In the genomic region with DNA sequence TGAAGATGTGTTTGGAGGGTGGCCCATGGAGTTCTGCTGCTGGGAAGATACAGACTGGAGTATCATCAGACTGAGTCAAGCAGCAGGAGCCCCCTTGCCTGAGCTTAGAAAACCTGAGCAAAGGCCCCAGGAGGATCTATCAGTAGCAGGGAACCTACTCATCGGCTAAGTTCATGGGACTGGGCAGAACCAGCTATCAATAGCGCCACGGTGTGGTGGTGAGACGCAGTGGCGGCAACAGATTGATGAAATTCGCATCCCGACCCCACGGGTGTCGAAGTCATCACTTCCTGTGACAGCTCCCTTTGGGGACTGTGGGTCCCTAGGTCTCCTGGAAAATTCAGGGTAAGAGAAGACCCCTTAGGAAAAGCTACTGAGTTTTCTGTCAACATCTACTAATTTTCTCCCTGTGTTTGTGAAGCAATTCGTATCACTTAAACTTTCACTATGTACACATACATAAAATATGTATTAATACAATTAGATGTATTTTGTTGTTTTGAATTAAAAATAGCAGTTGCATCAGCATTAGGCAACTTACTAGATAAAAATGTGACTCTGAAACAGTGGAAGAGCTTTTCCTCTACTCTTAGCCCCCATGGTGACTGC, we compare ENCODE assay signal across 7 cellular contexts. TPM values are rescaled to one million over a fixed set of nuclear protein-coding genes. Genes with fewer than 3 reads are reported as not detected.
DNase-seq lines count a peak whose midpoint lies in the region; ATAC-seq, FAIRE-seq and TF ChIP-seq lines count a peak whose summit lies in the region.

No MANE protein-coding gene starts in this region.

- peak; percentile 56 for TF ChIP-seq CTCF in fibroblast of mammary gland (conservative IDR thresholded peaks at IDR 0.05; ENCODE audit: control insufficient read depth, insufficient read depth, low read depth, low read length)

- peak; percentile 82 for FAIRE-seq in GM12892 (lab: Jason Lieb, UNC)

- no peak overlapping the region for H3K27ac Mint-ChIP-seq in activated CD4-positive, alpha-beta memory T cell treated with anti-CD3 and anti-CD28 coated beads, Interleukin-2, amount 10 ng/mL, durations not matched to agents 7 days and 5 days

- H3K27me3 Mint-ChIP-seq in activated CD4-positive, alpha-beta memory T cell treated with anti-CD3 and anti-CD28 coated beads, Interleukin-2, amount 10 ng/mL, durations not matched to agents 7 days and 5 days = peaks cover 34% of the 10 kb centered on the region

- peaks cover 7% of the 10 kb centered on the region for H3K4me1 Mint-ChIP-seq in activated CD4-positive, alpha-beta memory T cell treated with anti-CD3 and anti-CD28 coated beads, Interleukin-2, amount 10 ng/mL, durations not matched to agents 7 days and 5 days

- no peak overlapping the region for H2AFZ ChIP-seq in trophoblast cell (ENCODE audit: insufficient read depth, low read length, poor library complexity)

- peaks cover 8% of the 10 kb centered on the region for H3K27me3 ChIP-seq in trophoblast cell (ENCODE audit: insufficient read depth, low read length)

- H3K79me1 ChIP-seq in trophoblast cell (ENCODE audit: low read length) = no peaks in the 10 kb centered on the region

- no peaks in the 10 kb centered on the region for H3K36me3 ChIP-seq in trophoblast cell (ENCODE audit: control insufficient read depth in 1 of 2, insufficient read depth in 2 of 2, low read length in 2 of 2)

- H3K9ac ChIP-seq in trophoblast cell (ENCODE audit: low read length) = no peak overlapping the region

- DNase-seq in GM12892 (ENCODE audit: insufficient read length) (peak; percentile 44), NCI-H1694 treated with DMSO at 0.1 percent for 48 hours (lab: John Stamatoyannopoulos, UW) (peak; percentile 11), fibroblast of mammary gland (ENCODE audit: low read depth) (peak; percentile 39), trophoblast cell (peak; percentile 45 to 73)
- DNase-seq in activated CD4-positive, alpha-beta memory T cell treated with anti-CD3 and anti-CD28 coated beads, Interleukin-2, amount 10 ng/mL, durations not matched to agents 7 days and 5 days = peak; percentile 58

- H3K4me2 ChIP-seq in trophoblast cell (ENCODE audit: low read length) = no peak overlapping the region

- H3K23ac ChIP-seq in trophoblast cell (ENCODE audit: low read length) = no peak overlapping the region

- no peak overlapping the region for H4K91ac ChIP-seq in trophoblast cell (ENCODE audit: low read depth, low read length)

- ATAC-seq in HG03097 (IDR thresholded peaks at IDR 0.05; ENCODE audit: low FRiP score, unreplicated experiment) (no peak), HG02870 (IDR thresholded peaks at IDR 0.05; ENCODE audit: unreplicated experiment) (no peak)

- no peaks in the 10 kb centered on the region for H3K79me2 ChIP-seq in trophoblast cell (ENCODE audit: control insufficient read depth, insufficient read depth, low read length, poor library complexity)

- no peak overlapping the region for H2AK5ac ChIP-seq in trophoblast cell (ENCODE audit: low read length)

- CTCF ChIA-PET in activated CD4-positive, alpha-beta memory T cell treated with anti-CD3 and anti-CD28 coated beads, Interleukin-2, amount 10 ng/mL, durations not matched to agents 7 days and 5 days (lab: Charles Lee) = interaction anchor here (0.8 to 2.5 kb wide), 16 partner anchors 11 to 316 kb away, joined by 3 to 20 read pairs (median 4); partner anchors contain the start of gene TMEM9

- no peak overlapping the region for H4K12ac ChIP-seq in trophoblast cell (ENCODE audit: low read depth, low read length)

- H3K4ac ChIP-seq in trophoblast cell (ENCODE audit: low read depth, low read length) = no peak overlapping the region

- TF ChIP-seq POLR2A in GM12892 (IDR thresholded peaks at IDR 0.05; ENCODE audit: low read depth, low read length) = no peak

- no CpG with 5 or more reads among the region's 10 CpGs for WGBS in trophoblast cell (ENCODE audit: extremely low coverage, insufficient coverage, insufficient read length)

- no peaks in the 10 kb centered on the region for H3K9me3 ChIP-seq in trophoblast cell (ENCODE audit: insufficient read depth, low read depth, low read length)

- no peaks in the 10 kb centered on the region for H3K4me1 ChIP-seq in trophoblast cell (ENCODE audit: control insufficient read depth in 1 of 2, insufficient read depth in 2 of 2, low read length in 2 of 2)

- no peaks in the 10 kb centered on the region for H3K36me3 Mint-ChIP-seq in activated CD4-positive, alpha-beta memory T cell treated with anti-CD3 and anti-CD28 coated beads, Interleukin-2, amount 10 ng/mL, durations not matched to agents 7 days and 5 days (ENCODE audit: low read depth)

- no peak overlapping the region for H4K8ac ChIP-seq in trophoblast cell (ENCODE audit: low read depth, low read length)

- no peaks in the 10 kb centered on the region for H3K9me3 Mint-ChIP-seq in activated CD4-positive, alpha-beta memory T cell treated with anti-CD3 and anti-CD28 coated beads, Interleukin-2, amount 10 ng/mL, durations not matched to agents 7 days and 5 days

- H3K4me3 Mint-ChIP-seq in activated CD4-positive, alpha-beta memory T cell treated with anti-CD3 and anti-CD28 coated beads, Interleukin-2, amount 10 ng/mL, durations not matched to agents 7 days and 5 days = no peak overlapping the region

- no peak overlapping the region for H2BK12ac ChIP-seq in trophoblast cell (ENCODE audit: low read length)

- H3K4me3 ChIP-seq in fibroblast of mammary gland (ENCODE audit: control insufficient read depth, low read depth, low read length) (no peak overlapping the region), trophoblast cell (ENCODE audit: low read depth, low read length) (no peak overlapping the region)

- H3K18ac ChIP-seq in trophoblast cell (ENCODE audit: low read length) = no peak overlapping the region

- H2BK5ac ChIP-seq in trophoblast cell (ENCODE audit: low read depth, low read length, poor library complexity) = no peak overlapping the region

- no peak overlapping the region for H3K14ac ChIP-seq in trophoblast cell (ENCODE audit: low read length)

- no peak overlapping the region for H2BK120ac ChIP-seq in trophoblast cell (ENCODE audit: insufficient read depth, low read length, poor library complexity)

- no peak overlapping the region for H3K27ac ChIP-seq in trophoblast cell (ENCODE audit: low read depth, low read length)

- POLR2A ChIA-PET in activated CD4-positive, alpha-beta memory T cell treated with anti-CD3 and anti-CD28 coated beads, Interleukin-2, amount 10 ng/mL, durations not matched to agents 7 days and 5 days (lab: Charles Lee) = interaction anchor here (1.1 to 1.2 kb wide), 2 partner anchors 35 to 229 kb away, joined by 3 to 4 read pairs; partner anchors contain the start of gene TMEM9

RNA-seq across cellular contexts. Expression of gene CACNA1S, which starts 7.1 kb away (rescaled TPM):
- not detected for polyA plus RNA-seq in GM12892 (2012; ENCODE audit: missing spikeins)
- not detected for total RNA-seq in activated CD4-positive, alpha-beta memory T cell treated with anti-CD3 and anti-CD28 coated beads, Interleukin-2, amount 10 ng/mL, durations not matched to agents 7 days and 5 days
- 0.03 and 0.04 TPM in 2 replicates for polyA plus RNA-seq in trophoblast cell (2013)

RNA-seq across cellular contexts. Expression of gene ASCL5, which starts 7.7 kb away (rescaled TPM):
- not detected for polyA plus RNA-seq in GM12892 (2012; ENCODE audit: missing spikeins)
- not detected for total RNA-seq in activated CD4-positive, alpha-beta memory T cell treated with anti-CD3 and anti-CD28 coated beads, Interleukin-2, amount 10 ng/mL, durations not matched to agents 7 days and 5 days
- 0.04 and 0.05 TPM in 2 replicates for polyA plus RNA-seq in trophoblast cell (2013)

RNA-seq across cellular contexts. Expression of gene TMEM9, which starts 35.0 kb away (rescaled TPM):
- 31.1 TPM for polyA plus RNA-seq in GM12892 (2012; ENCODE audit: missing spikeins)
- 10 to 100 TPM; 16.8 to 19.8 TPM for total RNA-seq in activated CD4-positive, alpha-beta memory T cell treated with anti-CD3 and anti-CD28 coated beads, Interleukin-2, amount 10 ng/mL, durations not matched to agents 7 days and 5 days
- polyA plus RNA-seq in trophoblast cell (2013) = 56.8 and 61.8 TPM in 2 replicates
